1 cellular context compared by ENCODE assay signal in genomic region chr14:77181124-77181602, GRCh38.
TF ChIP-seq lines count a peak whose summit lies in the region.

No MANE protein-coding gene starts in this region.

TF ChIP-seq in WTC11, 78 proteins besides CTCF, POLR2A, EP300 and RAD21 (continued from another document):
- TF ChIP-seq, protein P1, sequence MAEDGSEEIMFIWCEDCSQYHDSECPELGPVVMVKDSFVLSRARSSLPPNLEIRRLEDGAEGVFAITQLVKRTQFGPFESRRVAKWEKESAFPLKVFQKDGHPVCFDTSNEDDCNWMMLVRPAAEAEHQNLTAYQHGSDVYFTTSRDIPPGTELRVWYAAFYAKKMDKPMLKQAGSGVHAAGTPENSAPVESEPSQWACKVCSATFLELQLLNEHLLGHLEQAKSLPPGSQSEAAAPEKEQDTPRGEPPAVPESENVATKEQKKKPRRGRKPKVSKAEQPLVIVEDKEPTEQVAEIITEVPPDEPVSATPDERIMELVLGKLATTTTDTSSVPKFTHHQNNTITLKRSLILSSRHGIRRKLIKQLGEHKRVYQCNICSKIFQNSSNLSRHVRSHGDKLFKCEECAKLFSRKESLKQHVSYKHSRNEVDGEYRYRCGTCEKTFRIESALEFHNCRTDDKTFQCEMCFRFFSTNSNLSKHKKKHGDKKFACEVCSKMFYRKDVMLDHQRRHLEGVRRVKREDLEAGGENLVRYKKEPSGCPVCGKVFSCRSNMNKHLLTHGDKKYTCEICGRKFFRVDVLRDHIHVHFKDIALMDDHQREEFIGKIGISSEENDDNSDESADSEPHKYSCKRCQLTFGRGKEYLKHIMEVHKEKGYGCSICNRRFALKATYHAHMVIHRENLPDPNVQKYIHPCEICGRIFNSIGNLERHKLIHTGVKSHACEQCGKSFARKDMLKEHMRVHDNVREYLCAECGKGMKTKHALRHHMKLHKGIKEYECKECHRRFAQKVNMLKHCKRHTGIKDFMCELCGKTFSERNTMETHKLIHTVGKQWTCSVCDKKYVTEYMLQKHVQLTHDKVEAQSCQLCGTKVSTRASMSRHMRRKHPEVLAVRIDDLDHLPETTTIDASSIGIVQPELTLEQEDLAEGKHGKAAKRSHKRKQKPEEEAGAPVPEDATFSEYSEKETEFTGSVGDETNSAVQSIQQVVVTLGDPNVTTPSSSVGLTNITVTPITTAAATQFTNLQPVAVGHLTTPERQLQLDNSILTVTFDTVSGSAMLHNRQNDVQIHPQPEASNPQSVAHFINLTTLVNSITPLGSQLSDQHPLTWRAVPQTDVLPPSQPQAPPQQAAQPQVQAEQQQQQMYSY (CRISPR knock-in tag; IDR thresholded peaks at IDR 0.05): no peak
